In genomic region chr18:69958422-69958821, GRCh38 we compare ENCODE assay signal across 9 cellular contexts. TPM values are rescaled to one million over a fixed set of nuclear protein-coding genes. Genes with fewer than 3 reads are reported as not detected.
DNase-seq lines count a peak whose midpoint lies in the region; ATAC-seq and TF ChIP-seq lines count a peak whose summit lies in the region.
"Had no signal": no experiment of that assay in that cellular context is flagged by ENCODE, and none has a peak within 500 bp of the region (broad histone marks: within the 10 kb centered on the region; RNA-seq: fewer than 3 reads in every experiment).

No MANE protein-coding gene starts in this region.

- no peak overlapping the region for H3K4me3 Mint-ChIP-seq in activated CD4-positive, alpha-beta memory T cell treated with anti-CD3 and anti-CD28 coated beads, Interleukin-2, amount 10 ng/mL, durations not matched to agents 7 days and 5 days
- H3K4me3 Mint-ChIP-seq: nephron progenitor cell had no signal

- peak; percentile 29 for DNase-seq in GM10266 (ENCODE audit: extremely low spot score)
- DNase-seq in activated CD4-positive, alpha-beta memory T cell treated with anti-CD3 and anti-CD28 coated beads, Interleukin-2, amount 10 ng/mL, durations not matched to agents 7 days and 5 days: peak; percentile 52
- DNase-seq in RPMI8226: no peak
- no peak for DNase-seq in ACHN
- no peak for DNase-seq in NCI-H446 (lab: John Stamatoyannopoulos, UW)
- DNase-seq in NCI-H1694 treated with DMSO at 0.1 percent for 48 hours (lab: John Stamatoyannopoulos, UW): no peak
- DNase-seq: nephron progenitor cell had no signal

- no peaks in the 10 kb centered on the region for H3K27me3 Mint-ChIP-seq in activated CD4-positive, alpha-beta memory T cell treated with anti-CD3 and anti-CD28 coated beads, Interleukin-2, amount 10 ng/mL, durations not matched to agents 7 days and 5 days

- ATAC-seq in GM19043 (IDR thresholded peaks at IDR 0.05; ENCODE audit: low read depth, unreplicated experiment): peak; percentile 32
- peak; percentile 76 for ATAC-seq in HG02884 (IDR thresholded peaks at IDR 0.05; ENCODE audit: unreplicated experiment)

- peaks cover 14% of the 10 kb centered on the region for H3K36me3 Mint-ChIP-seq in activated CD4-positive, alpha-beta memory T cell treated with anti-CD3 and anti-CD28 coated beads, Interleukin-2, amount 10 ng/mL, durations not matched to agents 7 days and 5 days (ENCODE audit: low read depth)

- H3K27ac Mint-ChIP-seq in activated CD4-positive, alpha-beta memory T cell treated with anti-CD3 and anti-CD28 coated beads, Interleukin-2, amount 10 ng/mL, durations not matched to agents 7 days and 5 days: no peak overlapping the region

- CTCF ChIA-PET in activated CD4-positive, alpha-beta memory T cell treated with anti-CD3 and anti-CD28 coated beads, Interleukin-2, amount 10 ng/mL, durations not matched to agents 7 days and 5 days (lab: Charles Lee): interaction anchor here (0.7 to 3.0 kb wide), 6 partner anchors 10 to 101 kb away, joined by 3 to 16 read pairs (median 8); no protein-coding TSS in a partner anchor

- POLR2A ChIA-PET in activated CD4-positive, alpha-beta memory T cell treated with anti-CD3 and anti-CD28 coated beads, Interleukin-2, amount 10 ng/mL, durations not matched to agents 7 days and 5 days (lab: Charles Lee): interaction anchor here (0.6 to 2.7 kb wide), 11 partner anchors 10 to 247 kb away, joined by 3 to 30 read pairs (median 4); partner anchors contain the start of genes CD226 and RTTN

- H3K9me3 Mint-ChIP-seq in activated CD4-positive, alpha-beta memory T cell treated with anti-CD3 and anti-CD28 coated beads, Interleukin-2, amount 10 ng/mL, durations not matched to agents 7 days and 5 days: no peaks in the 10 kb centered on the region
- H3K9me3 Mint-ChIP-seq: nephron progenitor cell had no signal

- TF ChIP-seq CTCF in GM10266 (IDR thresholded peaks at IDR 0.05; ENCODE audit: control insufficient read depth, insufficient read depth, low read depth, missing control alignments): no peak

- in situ Hi-C loops in ACHN (cut with HindIII; ENCODE audit: low pct_ligation_motif_present, low pct_unique_long_range_greater_than_20kb, low sequenced_read_pairs): no loop called here

- peaks cover 15% of the 10 kb centered on the region for H3K4me1 Mint-ChIP-seq in activated CD4-positive, alpha-beta memory T cell treated with anti-CD3 and anti-CD28 coated beads, Interleukin-2, amount 10 ng/mL, durations not matched to agents 7 days and 5 days

RNA-seq across cellular contexts. Expression of gene CD226, which starts 10.7 kb away (rescaled TPM):
- 100 to 1,000 TPM; 102 to 111 TPM for total RNA-seq in activated CD4-positive, alpha-beta memory T cell treated with anti-CD3 and anti-CD28 coated beads, Interleukin-2, amount 10 ng/mL, durations not matched to agents 7 days and 5 days

Comparison
In these comparisons a context has a peak if more than half of its experiments do, and no peak if none do; other contexts are left out.
1. DNase-seq: peak in GM10266 (single experiment) and activated CD4-positive, alpha-beta memory T cell treated with anti-CD3 and anti-CD28 coated beads, Interleukin-2, amount 10 ng/mL, durations not matched to agents 7 days and 5 days (single experiment); none in RPMI8226 (single experiment), ACHN (single experiment), NCI-H446 (0 of 2) and NCI-H1694 treated with DMSO at 0.1 percent for 48 hours (single experiment).